Comparison of ENCODE assay signal across 8 cellular contexts in genomic region chr11:47616726-47617416, GRCh38. TPM values are rescaled to one million over a fixed set of nuclear protein-coding genes. Genes with fewer than 3 reads are reported as not detected.
DNase-seq lines count a peak whose midpoint lies in the region; ATAC-seq and TF ChIP-seq lines count a peak whose summit lies in the region.

No MANE protein-coding gene starts in this region.

- DNase-seq in NCI-H524 (lab: John Stamatoyannopoulos, UW) = peak; percentile 22 to 59
- DNase-seq in NCI-H524 treated with DMSO at 0.1 percent for 48 hours (lab: John Stamatoyannopoulos, UW) = no peak
- peak; percentile 69 for DNase-seq in Karpas-422
- DNase-seq in SW480 (ENCODE audit: low spot score) = peak; percentile 12
- DNase-seq in progenitor cell of endocrine pancreas (ENCODE audit: low spot score, unreplicated experiment) = no peak

- H3K4me3 ChIP-seq in Karpas-422 (ENCODE audit: low read length) (no peak overlapping the region), gastroesophageal sphincter (no peak overlapping the region)

- H3K9me3 ChIP-seq in Karpas-422 (ENCODE audit: low read length) (no peaks in the 10 kb centered on the region), gastroesophageal sphincter (no peaks in the 10 kb centered on the region)

- TF ChIP-seq POLR2A in gastroesophageal sphincter (IDR thresholded peaks at IDR 0.05) = no peak

- H3K36me3 ChIP-seq in Karpas-422 (ENCODE audit: insufficient read depth, low read length) (peaks cover 26% of the 10 kb centered on the region; the same call in 1 of the 2 replicates), gastroesophageal sphincter (peaks cover 0 to 42% of the 10 kb centered on the region in 2 donors)

- TF ChIP-seq CTCF in gastroesophageal sphincter (IDR thresholded peaks at IDR 0.05) = peak; percentile 27 to 82 (median 56)
- TF ChIP-seq CTCF in progenitor cell of endocrine pancreas (IDR thresholded peaks at IDR 0.05; ENCODE audit: unreplicated experiment) = peak; percentile 62

- peak; percentile 73 for ATAC-seq in gastroesophageal sphincter
- no peak for ATAC-seq in HG02870 (IDR thresholded peaks at IDR 0.05; ENCODE audit: unreplicated experiment)
- no peak for ATAC-seq in HG03139 (IDR thresholded peaks at IDR 0.05; ENCODE audit: unreplicated experiment)

- no peaks in the 10 kb centered on the region for H3K27me3 Mint-ChIP-seq in progenitor cell of endocrine pancreas

- H3K9me3 Mint-ChIP-seq in progenitor cell of endocrine pancreas (ENCODE audit: low read depth) = no peaks in the 10 kb centered on the region

- H3K79me2 ChIP-seq in Karpas-422 (ENCODE audit: low read length) = no peaks in the 10 kb centered on the region

- H3K4me1 ChIP-seq in Karpas-422 (ENCODE audit: low read length) = peaks cover 3% of the 10 kb centered on the region
- H3K4me1 ChIP-seq in gastroesophageal sphincter = peaks cover 2 to 11% (median 5%) of the 10 kb centered on the region in 3 donors

- no peaks in the 10 kb centered on the region for H3K9me2 ChIP-seq in Karpas-422 (replicated peaks; ENCODE audit: insufficient read depth, low read length)

- WGBS in gastroesophageal sphincter (ENCODE audit: low coverage in 1 of 2), 2 donors = 82 to 86% methylated on average over 10 of the region's 10 CpGs

- no peak overlapping the region for H3K9ac ChIP-seq in Karpas-422 (ENCODE audit: low read length)

- TF ChIP-seq EP300 in gastroesophageal sphincter (IDR thresholded peaks at IDR 0.05) = no peak

- H2AFZ ChIP-seq in Karpas-422 (ENCODE audit: low read length) = no peak overlapping the region

- H3K4me3 Mint-ChIP-seq in progenitor cell of endocrine pancreas (ENCODE audit: low read depth) = no peak overlapping the region

- no peaks in the 10 kb centered on the region for H3K27me3 ChIP-seq in Karpas-422 (ENCODE audit: low read length)
- no peaks in the 10 kb centered on the region for H3K27me3 ChIP-seq in gastroesophageal sphincter

- no peak overlapping the region for H3K4me2 ChIP-seq in Karpas-422 (ENCODE audit: low read depth, low read length, poor library complexity, severe bottlenecking)

- no peak overlapping the region for H3K27ac ChIP-seq in Karpas-422 (ENCODE audit: low read length)
- no peak overlapping the region for H3K27ac ChIP-seq in gastroesophageal sphincter

- H4K20me1 ChIP-seq in Karpas-422 (ENCODE audit: insufficient read depth, low read depth, low read length) = no peaks in the 10 kb centered on the region

- peaks cover 6% of the 10 kb centered on the region for H3K36me3 Mint-ChIP-seq in progenitor cell of endocrine pancreas (ENCODE audit: insufficient read depth)

- no peaks in the 10 kb centered on the region for H3K4me1 Mint-ChIP-seq in progenitor cell of endocrine pancreas (ENCODE audit: low read depth)

- no peak overlapping the region for H3K27ac Mint-ChIP-seq in progenitor cell of endocrine pancreas

RNA-seq across cellular contexts. Expression of gene C1QTNF4, which starts 22.7 kb away (rescaled TPM):
- 4.9 TPM in 1 of 2 replicates, not detected in the other for total RNA-seq in Karpas-422 (2014; rRNA removed; shearing (Covaris generic); ENCODE audit: low replicate concordance)
- total RNA-seq in gastroesophageal sphincter (1 to 10 TPM in 3 of 4 donors, under 1 TPM in 1; 0.47 to 5.1 (median 2.3) TPM), progenitor cell of endocrine pancreas (2.5 and 4.0 TPM in 2 replicates)

RNA-seq across cellular contexts. Expression of gene MTCH2, which starts 25.5 kb away (rescaled TPM):
- 49.5 and 72.6 TPM in 2 replicates for total RNA-seq in Karpas-422 (2014; rRNA removed; shearing (Covaris generic); ENCODE audit: low replicate concordance)
- 10 to 100 TPM; 34.5 to 66.2 (median 40.0) TPM for total RNA-seq in gastroesophageal sphincter
- total RNA-seq in progenitor cell of endocrine pancreas = 75.7 and 82.7 TPM in 2 replicates

RNA-seq across cellular contexts. Expression of gene FAM180B, which starts 30.4 kb away (rescaled TPM):
- not detected in 2 replicates for total RNA-seq in Karpas-422 (2014; rRNA removed; shearing (Covaris generic); ENCODE audit: low replicate concordance)
- total RNA-seq in gastroesophageal sphincter = 1 to 10 TPM in 1 of 4 donors, under 1 TPM in 3; 0.37 to 1.1 (median 0.68) TPM
- total RNA-seq in progenitor cell of endocrine pancreas = 0.26 and 0.29 TPM in 2 replicates

RNA-seq across cellular contexts. Expression of gene NDUFS3, which starts 38.0 kb away (rescaled TPM):
- total RNA-seq in Karpas-422 (2014; rRNA removed; shearing (Covaris generic); ENCODE audit: low replicate concordance) = 41.2 and 104 TPM in 2 replicates
- total RNA-seq in gastroesophageal sphincter (10 to 100 TPM; 38.7 to 75.6 (median 53.2) TPM), progenitor cell of endocrine pancreas (102 and 109 TPM in 2 replicates)

RNA-seq across cellular contexts. Expression of gene KBTBD4, which starts 38.1 kb away (rescaled TPM):
- 8.7 and 11.0 TPM in 2 replicates for total RNA-seq in Karpas-422 (2014; rRNA removed; shearing (Covaris generic); ENCODE audit: low replicate concordance)
- total RNA-seq in gastroesophageal sphincter (10 to 100 TPM; 23.3 to 36.1 (median 27.0) TPM), progenitor cell of endocrine pancreas (16.6 and 18.1 TPM in 2 replicates)

Comparison
In these comparisons a context has a peak if more than half of its experiments do, and no peak if none do; other contexts are left out.
1. DNase-seq: peak in NCI-H524 (2 of 2), Karpas-422 (single experiment) and SW480 (single experiment); none in NCI-H524 treated with DMSO at 0.1 percent for 48 hours (single experiment) and progenitor cell of endocrine pancreas (single experiment).